5 cellular contexts compared by ENCODE assay signal in the genomic region with DNA sequence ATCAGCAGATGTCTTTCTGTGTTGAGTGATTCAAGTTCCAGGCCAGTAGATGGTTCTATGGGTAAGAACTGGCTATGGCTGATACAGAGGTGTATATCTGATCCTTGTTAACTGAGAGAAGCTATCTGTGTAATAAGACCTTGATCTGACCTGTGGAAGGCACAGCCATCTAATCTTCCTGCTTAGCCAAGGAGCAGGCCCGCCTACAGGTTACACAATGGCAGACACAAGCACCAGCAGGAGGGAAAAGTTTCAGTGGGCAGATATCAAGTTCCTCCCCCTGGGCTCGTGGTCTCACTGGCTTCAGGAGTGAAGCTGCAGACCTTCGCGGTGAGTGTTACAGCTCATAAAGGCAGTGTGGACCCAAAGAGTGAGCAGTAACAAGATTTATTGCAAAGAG. TPM values are rescaled to one million over a fixed set of nuclear protein-coding genes. Genes with fewer than 3 reads are reported as not detected.
"Had no signal": no experiment of that assay in that cellular context is flagged by ENCODE, and none has a peak within 500 bp of the region (broad histone marks: within the 10 kb centered on the region; RNA-seq: fewer than 3 reads in every experiment).

No MANE protein-coding gene starts in this region.

RNA-seq across cellular contexts. Expression of a gene that starts 27.9 kb away (rescaled TPM):
- total RNA-seq: activated B cell treated with CpG ODN at 0.5 μM for 24 hours; activated naive CD4-positive, alpha-beta T cell treated with anti-CD3 and anti-CD28 coated beads, Interleukin-2, amount 50 U/mL, for 72 hours; activated T-helper 1 cell treated with anti-CD3 and anti-CD28 coated beads, Interleukin-12 subunit alpha, Interleukin-12 subunit beta, Interleukin-2, Interleukin-4 antibody, amounts not matched to agents 30 ng/mL and 10 ng/mL and 1 ng/mL, durations not matched to agents 14 hours and 24 hours and 36 hours had no signal
- polyA plus RNA-seq: IgD-negative memory B cell, SK-N-SH had no signal
